Comparison of ENCODE assay signal across 8 cellular contexts in genomic region chr7:55065511-55066229, GRCh38. TPM values are rescaled to one million over a fixed set of nuclear protein-coding genes. Genes with fewer than 3 reads are reported as not detected.
DNase-seq lines count a peak whose midpoint lies in the region; ATAC-seq and TF ChIP-seq lines count a peak whose summit lies in the region.

No MANE protein-coding gene starts in this region.

- H3K4me3 ChIP-seq in ectodermal cell (ENCODE audit: insufficient read depth, low read depth, low read length) = no peak overlapping the region

- peak; percentile 14 for TF ChIP-seq CTCF in neural crest cell (conservative IDR thresholded peaks at IDR 0.05)

- no peaks in the 10 kb centered on the region for H3K36me3 Mint-ChIP-seq in neural crest cell (ENCODE audit: low read depth)
- no peaks in the 10 kb centered on the region for H3K36me3 Mint-ChIP-seq in effector memory CD8-positive, alpha-beta T cell (ENCODE audit: insufficient read depth)

- no peaks in the 10 kb centered on the region for H3K36me3 ChIP-seq in ectodermal cell (ENCODE audit: control insufficient read depth, insufficient read depth, low read length)

- H3K9me3 Mint-ChIP-seq in neural crest cell = no peaks in the 10 kb centered on the region
- H3K9me3 Mint-ChIP-seq in effector memory CD8-positive, alpha-beta T cell = no peaks in the 10 kb centered on the region

- peaks cover 58% of the 10 kb centered on the region for H3K4me1 Mint-ChIP-seq in neural crest cell
- H3K4me1 Mint-ChIP-seq in effector memory CD8-positive, alpha-beta T cell (ENCODE audit: low read depth in 2 of 2) = no peaks in the 10 kb centered on the region

- H3K27ac Mint-ChIP-seq in neural crest cell (ENCODE audit: unreplicated experiment) = peak overlapping the region; percentile 86
- no peak overlapping the region for H3K27ac Mint-ChIP-seq in effector memory CD8-positive, alpha-beta T cell

- H3K4me1 ChIP-seq in ectodermal cell (ENCODE audit: control insufficient read depth, insufficient read depth, low read length) = peaks cover 36% of the 10 kb centered on the region

- H3K9me3 ChIP-seq in ectodermal cell (ENCODE audit: control insufficient read depth, low read length) = no peaks in the 10 kb centered on the region

- no peaks in the 10 kb centered on the region for H3K27me3 ChIP-seq in ectodermal cell (ENCODE audit: control insufficient read depth, insufficient read depth, low read length, poor library complexity, severe bottlenecking)

- no peak for ATAC-seq in effector memory CD8-positive, alpha-beta T cell (replicated peaks)

- peak overlapping the region; percentile 4 for H3K4me3 Mint-ChIP-seq in neural crest cell
- H3K4me3 Mint-ChIP-seq in effector memory CD8-positive, alpha-beta T cell = no peak overlapping the region

- DNase-seq in ELF-1 (ENCODE audit: low read depth, low spot score) (peak; percentile 85), HT-29 (ENCODE audit: low spot score) (peak; percentile 67), neural crest cell (ENCODE audit: low read depth, low spot score) (no peak), inferior parietal cortex (ENCODE audit: extremely low spot score) (no peak), NCI-H526 (lab: John Stamatoyannopoulos, UW) (no peak)
- no peak for DNase-seq in effector memory CD8-positive, alpha-beta T cell
- DNase-seq in effector CD8-positive, alpha-beta T cell (lab: John Stamatoyannopoulos, UW) = no peak

- 32 to 44% methylated on average over 10 of the region's 10 CpGs for WGBS in ectodermal cell, 2 experiments

- peak overlapping the region; percentile 78 for H3K27ac ChIP-seq in ectodermal cell (ENCODE audit: insufficient read depth, low read depth, low read length, poor library complexity, severe bottlenecking)

- peaks cover 5% of the 10 kb centered on the region for H3K27me3 Mint-ChIP-seq in neural crest cell (ENCODE audit: low read depth)
- peaks cover 50 to 85% of the 10 kb centered on the region in 2 donors for H3K27me3 Mint-ChIP-seq in effector memory CD8-positive, alpha-beta T cell

RNA-seq across cellular contexts. Expression of gene EGFR, which starts 46.9 kb away (rescaled TPM):
- total RNA-seq in HT-29 (2014; rRNA removed; shearing (Covaris generic)) = 28.1 and 30.4 TPM in 2 replicates
- polyA plus RNA-seq in ectodermal cell (2013, experiment 1 of 4) = 7.5 TPM
- polyA plus RNA-seq in ectodermal cell (2013, experiment 2 of 4) = 5.6 TPM
- polyA plus RNA-seq in ectodermal cell (2013, experiment 3 of 4) = 6.7 TPM
- 8.4 TPM for polyA plus RNA-seq in ectodermal cell (2013, experiment 4 of 4)
- 2.3 and 2.6 TPM in 2 replicates for total RNA-seq in neural crest cell

Comparison
In these comparisons a context has a peak if more than half of its experiments do, and no peak if none do; other contexts are left out.
1. DNase-seq: peak in ELF-1 (single experiment) and HT-29 (single experiment); none in neural crest cell (single experiment), effector memory CD8-positive, alpha-beta T cell (0 of 3), effector CD8-positive, alpha-beta T cell (single experiment), inferior parietal cortex (single experiment) and NCI-H526 (0 of 2).